8 cellular contexts compared by ENCODE assay signal in the genomic region with DNA sequence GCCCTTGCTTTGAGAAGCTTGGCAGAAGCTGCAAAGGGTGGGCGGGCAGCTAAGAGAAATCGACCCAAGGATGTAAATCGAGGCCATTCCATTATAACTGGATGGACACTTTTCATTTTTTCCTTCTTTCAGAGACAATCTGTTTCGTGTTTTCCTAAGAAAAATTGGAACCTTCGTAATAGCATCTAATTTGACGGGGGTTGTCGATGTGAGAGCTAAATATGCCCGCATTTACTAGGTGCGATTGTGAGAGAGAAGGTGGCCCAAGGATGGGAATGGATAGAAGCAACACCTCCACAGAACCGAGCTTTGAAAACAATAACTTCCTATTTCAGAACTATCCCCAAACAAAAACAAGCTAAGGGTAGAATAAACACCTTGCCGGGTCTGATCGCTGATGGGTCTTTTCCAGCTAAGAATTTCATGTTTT. TPM values are rescaled to one million over a fixed set of nuclear protein-coding genes. Genes with fewer than 3 reads are reported as not detected.
DNase-seq lines count a peak whose midpoint lies in the region; ATAC-seq and TF ChIP-seq lines count a peak whose summit lies in the region.

No MANE protein-coding gene starts in this region.

- H3K27ac ChIP-seq in colonic mucosa (peak overlapping the region; percentile 81), muscle layer of duodenum (ENCODE audit: low read length) (peak overlapping the region; percentile 86), aorta (ENCODE audit: low read depth in 1 of 2, low read length in 2 of 2) (no peak overlapping the region)

- peaks cover 5% of the 10 kb centered on the region for H3K4me1 ChIP-seq in colonic mucosa
- peaks cover 38 to 60% of the 10 kb centered on the region in 2 donors for H3K4me1 ChIP-seq in muscle layer of duodenum (ENCODE audit: control insufficient read depth in 1 of 2, insufficient read depth in 2 of 2, low read length in 2 of 2)
- H3K4me1 ChIP-seq in aorta (ENCODE audit: control insufficient read depth in 1 of 2, insufficient read depth in 2 of 2, low read length in 2 of 2) = no peaks in the 10 kb centered on the region

- no peaks in the 10 kb centered on the region for H3K4me1 Mint-ChIP-seq in natural killer cell
- H3K4me1 Mint-ChIP-seq in natural killer cell treated with Interleukin-12 subunit alpha and Interleukin-12 subunit beta and Interleukin-15 and Interleukin-18, amount 100 ng/mL, for 72 hours (ENCODE audit: low read depth in 2 of 2) = peaks cover 24 to 25% of the 10 kb centered on the region in 2 donors

- intact Hi-C loops in natural killer cell (cut with micrococcal nuclease) = no loop called here
- intact Hi-C loops in colonic mucosa (cut with DNase I) = no loop called here
- intact Hi-C loops in aorta (cut with DNase I) = loop anchor here in 1 of 2 donors (5.0 kb wide), 1 partner anchor 34 kb away; a partner anchor contains a TSS

- H3K9me3 ChIP-seq in colonic mucosa (no peaks in the 10 kb centered on the region), muscle layer of duodenum (ENCODE audit: control insufficient read depth in 1 of 2, low read length in 2 of 2) (no peaks in the 10 kb centered on the region), aorta (ENCODE audit: control insufficient read depth, low read length) (no peaks in the 10 kb centered on the region)

- H3K9me3 Mint-ChIP-seq in natural killer cell = no peaks in the 10 kb centered on the region
- no peaks in the 10 kb centered on the region for H3K9me3 Mint-ChIP-seq in natural killer cell treated with Interleukin-12 subunit alpha and Interleukin-12 subunit beta and Interleukin-15 and Interleukin-18, amount 100 ng/mL, for 72 hours

- 42 to 44% methylated on average over 12 of the region's 12 CpGs for WGBS in aorta, 2 donors

- H3K36me3 ChIP-seq in colonic mucosa = no peaks in the 10 kb centered on the region
- H3K36me3 ChIP-seq in muscle layer of duodenum (ENCODE audit: control insufficient read depth in 1 of 2, insufficient read depth in 2 of 2, low read length in 2 of 2) = no peaks in the 10 kb centered on the region
- H3K36me3 ChIP-seq in aorta (ENCODE audit: control insufficient read depth in 1 of 2, insufficient read depth in 2 of 2, low read length in 1 of 2) = no peaks in the 10 kb centered on the region

- ATAC-seq in natural killer cell (no peak), aorta (ENCODE audit: low FRiP score) (no peak), GM19467 (IDR thresholded peaks at IDR 0.05; ENCODE audit: unreplicated experiment) (no peak)
- ATAC-seq in natural killer cell treated with Interleukin-12 subunit alpha and Interleukin-12 subunit beta and Interleukin-15 and Interleukin-18, amount 100 ng/mL, for 72 hours = no peak

- H3K27me3 ChIP-seq in colonic mucosa (no peaks in the 10 kb centered on the region), muscle layer of duodenum (ENCODE audit: low read depth, low read length) (no peaks in the 10 kb centered on the region), aorta (ENCODE audit: control insufficient read depth in 1 of 2, insufficient read depth in 2 of 2, low read length in 1 of 2) (no peaks in the 10 kb centered on the region)

- H3K36me3 Mint-ChIP-seq in natural killer cell = no peaks in the 10 kb centered on the region
- no peaks in the 10 kb centered on the region for H3K36me3 Mint-ChIP-seq in natural killer cell treated with Interleukin-12 subunit alpha and Interleukin-12 subunit beta and Interleukin-15 and Interleukin-18, amount 100 ng/mL, for 72 hours

- peak overlapping the region; percentile 60 for H3K4me3 ChIP-seq in colonic mucosa
- peak overlapping the region; percentile 64 to 70 for H3K4me3 ChIP-seq in muscle layer of duodenum (ENCODE audit: low read depth in 1 of 2, low read length in 2 of 2)
- peak overlapping the region; percentile 16 to 50 for H3K4me3 ChIP-seq in aorta (ENCODE audit: low read length in 2 of 2)

- peak overlapping the region; percentile 84 to 93 for H3K9ac ChIP-seq in colonic mucosa (ENCODE audit: low read depth in 2 of 2, low read length in 2 of 2)

- peak overlapping the region; percentile 65 for H3K4me3 Mint-ChIP-seq in natural killer cell
- no peak overlapping the region for H3K4me3 Mint-ChIP-seq in natural killer cell treated with Interleukin-12 subunit alpha and Interleukin-12 subunit beta and Interleukin-15 and Interleukin-18, amount 100 ng/mL, for 72 hours

- H3K27ac Mint-ChIP-seq in natural killer cell = peak overlapping the region in 1 of 2 donors; percentile 45
- H3K27ac Mint-ChIP-seq in natural killer cell treated with Interleukin-12 subunit alpha and Interleukin-12 subunit beta and Interleukin-15 and Interleukin-18, amount 100 ng/mL, for 72 hours = no peak overlapping the region

- DNase-seq in natural killer cell (no peak), colonic mucosa (no peak), aorta (no peak)
- DNase-seq in natural killer cell treated with Interleukin-12 subunit alpha and Interleukin-12 subunit beta and Interleukin-15 and Interleukin-18, amount 100 ng/mL, for 72 hours (ENCODE audit: low spot score) = no peak
- no peak for DNase-seq in stimulated activated CD4-positive, alpha-beta T cell treated with anti-CD3 and anti-CD28 coated beads, Interleukin-12 subunit alpha, Interleukin-12 subunit beta, amount 100 ng/mL, for 4 hours
- no peak for DNase-seq in activated effector memory CD4-positive, alpha-beta T cell treated with anti-CD3 and anti-CD28 coated beads, Interleukin-2, amount 50 U/mL, for 16 hours

- TF ChIP-seq CTCF in natural killer cell (IDR thresholded peaks at IDR 0.05) (no peak), colonic mucosa (IDR thresholded peaks at IDR 0.05) (no peak)

- H3K27me3 Mint-ChIP-seq in natural killer cell (ENCODE audit: low read depth in 2 of 2) = peaks cover 28 to 41% of the 10 kb centered on the region in 2 donors
- peaks cover 31 to 71% of the 10 kb centered on the region in 2 donors for H3K27me3 Mint-ChIP-seq in natural killer cell treated with Interleukin-12 subunit alpha and Interleukin-12 subunit beta and Interleukin-15 and Interleukin-18, amount 100 ng/mL, for 72 hours

RNA-seq across cellular contexts. Expression of a gene that starts 0.8 kb away (rescaled TPM):
- total RNA-seq in natural killer cell (1 to 10 TPM in 1 of 3 donors, under 1 TPM in 2; 0.52 to 2.1 (median 0.63) TPM), colonic mucosa (1 to 10 TPM; 3.3 to 4.5 TPM), aorta (10 to 100 TPM in 1 of 2 donors, 1 to 10 TPM in 1; 5.6 to 11.6 TPM)
- total RNA-seq in natural killer cell treated with Interleukin-12 subunit alpha and Interleukin-12 subunit beta and Interleukin-15 and Interleukin-18, amount 100 ng/mL, for 72 hours = under 1 TPM in 1 of 2 donors, not detected in 1; 0.55 TPM
- 10 to 100 TPM in 1 of 2 donors, 1 to 10 TPM in 1; 2.6 to 10.1 TPM for polyA plus RNA-seq in aorta

RNA-seq across cellular contexts. Expression of a gene that starts 12.1 kb away (rescaled TPM):
- total RNA-seq in natural killer cell = 10 to 100 TPM in 1 of 3 donors, under 1 TPM in 2; 0.29 to 13.0 (median 0.52) TPM
- total RNA-seq in natural killer cell treated with Interleukin-12 subunit alpha and Interleukin-12 subunit beta and Interleukin-15 and Interleukin-18, amount 100 ng/mL, for 72 hours = under 1 TPM; 0.33 to 0.64 TPM
- total RNA-seq in colonic mucosa = 10 to 100 TPM in 1 of 2 donors, 1 to 10 TPM in 1; 9.6 to 18.7 TPM
- total RNA-seq in aorta = 10 to 100 TPM in 1 of 2 donors, 1 to 10 TPM in 1; 8.0 to 11.8 TPM
- polyA plus RNA-seq in aorta = 1 to 10 TPM; 1.6 to 2.7 TPM

RNA-seq across cellular contexts. Expression of a gene that starts 16.2 kb away (rescaled TPM):
- total RNA-seq in natural killer cell (under 1 TPM; 0.28 to 0.65 (median 0.43) TPM), colonic mucosa (10 to 100 TPM; 10.9 to 29.6 TPM), aorta (1 to 10 TPM; 6.3 to 7.6 TPM)
- total RNA-seq in natural killer cell treated with Interleukin-12 subunit alpha and Interleukin-12 subunit beta and Interleukin-15 and Interleukin-18, amount 100 ng/mL, for 72 hours = under 1 TPM in 1 of 2 donors, not detected in 1; 0.81 TPM
- polyA plus RNA-seq in aorta = under 1 TPM in 1 of 2 donors, not detected in 1; 0.97 TPM

RNA-seq across cellular contexts. Expression of a gene that starts 21.0 kb away (rescaled TPM):
- total RNA-seq in natural killer cell = under 1 TPM; 0.32 to 0.78 (median 0.35) TPM
- total RNA-seq in natural killer cell treated with Interleukin-12 subunit alpha and Interleukin-12 subunit beta and Interleukin-15 and Interleukin-18, amount 100 ng/mL, for 72 hours = not detected
- total RNA-seq in colonic mucosa = 10 to 100 TPM; 13.3 to 14.1 TPM
- total RNA-seq in aorta = 10 to 100 TPM in 1 of 2 donors, 1 to 10 TPM in 1; 9.6 to 20.8 TPM
- polyA plus RNA-seq in aorta = 10 to 100 TPM in 1 of 2 donors, 1 to 10 TPM in 1; 3.8 to 12.2 TPM

RNA-seq across cellular contexts. Expression of a gene that starts 25.1 kb away (rescaled TPM):
- total RNA-seq in natural killer cell = not detected
- under 1 TPM in 1 of 2 donors, not detected in 1; 0.20 TPM for total RNA-seq in natural killer cell treated with Interleukin-12 subunit alpha and Interleukin-12 subunit beta and Interleukin-15 and Interleukin-18, amount 100 ng/mL, for 72 hours
- total RNA-seq in colonic mucosa = 10 to 100 TPM; 21.9 to 24.4 TPM
- 1 to 10 TPM; 4.7 to 9.3 TPM for total RNA-seq in aorta
- polyA plus RNA-seq in aorta = 1 to 10 TPM; 2.4 to 3.3 TPM

Comparison
In these comparisons a context has a peak if more than half of its experiments do, and no peak if none do; other contexts are left out.
1. H3K27ac ChIP-seq: peak in colonic mucosa (single experiment) and muscle layer of duodenum (single experiment); none in aorta (0 of 2).
2. RNA of a gene that starts 16.2 kb away (total RNA-seq): 10.9 to 29.6 TPM in colonic mucosa and 6.3 to 7.6 TPM in aorta; 0.81 TPM in natural killer cell treated with Interleukin-12 subunit alpha and Interleukin-12 subunit beta and Interleukin-15 and Interleukin-18, amount 100 ng/mL, for 72 hours and 0.28 to 0.65 TPM in natural killer cell; every median in the first group is over 4 times any median in the second.
3. Peak in every context shown above with its lines, with median percentiles within 50 percentile points of each other: H3K4me3 ChIP-seq.